15 cellular contexts compared by ENCODE assay signal in genomic region chr10:17196573-17196972, GRCh38.
"Had no signal": no experiment of that assay in that cellular context is flagged by ENCODE, and none has a peak within 500 bp of the region (broad histone marks: within the 10 kb centered on the region; RNA-seq: fewer than 3 reads in every experiment).

No MANE protein-coding gene starts in this region.

- H3K4me3 ChIP-seq: adrenal gland, body of pancreas, lower lobe of right lung had no signal

- H3K27me3 Mint-ChIP-seq: activated CD4-positive, alpha-beta T cell treated with anti-CD3 and anti-CD28 coated beads for 36 hours; natural killer cell treated with Interleukin-12 subunit alpha and Interleukin-12 subunit beta and Interleukin-15 and Interleukin-18, amount 100 ng/mL, for 72 hours had no signal

- H3K36me3 ChIP-seq: adrenal gland, lower lobe of right lung had no signal

- H3K9me3 Mint-ChIP-seq: activated naive CD4-positive, alpha-beta T cell treated with anti-CD3 and anti-CD28 coated beads, Interleukin-2, amount 10 ng/mL, durations not matched to agents 7 days and 5 days; natural killer cell treated with Interleukin-12 subunit alpha and Interleukin-12 subunit beta and Interleukin-15 and Interleukin-18, amount 100 ng/mL, for 72 hours; T-helper 2 cell treated with Interferon-gamma antibody and Interleukin-4, amounts not matched to agents 5 μg/mL and 100 μg/mL, for 36 hours had no signal

- H3K27ac Mint-ChIP-seq: activated CD4-positive, alpha-beta memory T cell treated with anti-CD3 and anti-CD28 coated beads, Interleukin-2, amount 10 ng/mL, durations not matched to agents 7 days and 5 days; activated CD4-positive, alpha-beta T cell treated with anti-CD3 and anti-CD28 coated beads for 36 hours; activated naive CD4-positive, alpha-beta T cell treated with anti-CD3 and anti-CD28 coated beads, Interleukin-2, amount 10 ng/mL, durations not matched to agents 7 days and 5 days; T-helper 2 cell treated with Interferon-gamma antibody and Interleukin-4, amounts not matched to agents 5 μg/mL and 100 μg/mL, for 36 hours had no signal

- DNase-seq: activated CD4-positive, alpha-beta memory T cell treated with anti-CD3 and anti-CD28 coated beads, Interleukin-2, amount 10 ng/mL, durations not matched to agents 7 days and 5 days; activated CD4-positive, alpha-beta T cell treated with anti-CD3 and anti-CD28 coated beads for 36 hours; activated naive CD4-positive, alpha-beta T cell treated with anti-CD3 and anti-CD28 coated beads, Interleukin-2, amount 10 ng/mL, durations not matched to agents 7 days and 5 days; adrenal gland; body of pancreas; cerebellar nuclear complex; dermis blood vessel endothelial cell; hippocampal formation; lower lobe of right lung; stimulated activated CD4-positive, alpha-beta T cell treated with anti-CD3 and anti-CD28 coated beads, Interleukin-12 subunit alpha, Interleukin-12 subunit beta, amount 100 ng/mL, for 4 hours; stimulated activated naive CD4-positive, alpha-beta T cell; substantia nigra had no signal

- H3K9me3 ChIP-seq: adrenal gland, body of pancreas, lower lobe of right lung had no signal

- ATAC-seq: activated CD4-positive, alpha-beta T cell treated with anti-CD3 and anti-CD28 coated beads for 36 hours; body of pancreas; lower lobe of right lung; natural killer cell treated with Interleukin-12 subunit alpha and Interleukin-12 subunit beta and Interleukin-15 and Interleukin-18, amount 100 ng/mL, for 72 hours had no signal

- H3K4me3 Mint-ChIP-seq: activated CD4-positive, alpha-beta memory T cell treated with anti-CD3 and anti-CD28 coated beads, Interleukin-2, amount 10 ng/mL, durations not matched to agents 7 days and 5 days; activated CD4-positive, alpha-beta T cell treated with anti-CD3 and anti-CD28 coated beads for 36 hours; activated naive CD4-positive, alpha-beta T cell treated with anti-CD3 and anti-CD28 coated beads, Interleukin-2, amount 10 ng/mL, durations not matched to agents 7 days and 5 days; natural killer cell treated with Interleukin-12 subunit alpha and Interleukin-12 subunit beta and Interleukin-15 and Interleukin-18, amount 100 ng/mL, for 72 hours; T-helper 2 cell treated with Interferon-gamma antibody and Interleukin-4, amounts not matched to agents 5 μg/mL and 100 μg/mL, for 36 hours had no signal

- H3K27me3 ChIP-seq: adrenal gland, body of pancreas had no signal

- H3K27ac ChIP-seq: adrenal gland, body of pancreas, lower lobe of right lung, VCaP had no signal
